ENCODE assay signal across 16 cellular contexts in the genomic region with DNA sequence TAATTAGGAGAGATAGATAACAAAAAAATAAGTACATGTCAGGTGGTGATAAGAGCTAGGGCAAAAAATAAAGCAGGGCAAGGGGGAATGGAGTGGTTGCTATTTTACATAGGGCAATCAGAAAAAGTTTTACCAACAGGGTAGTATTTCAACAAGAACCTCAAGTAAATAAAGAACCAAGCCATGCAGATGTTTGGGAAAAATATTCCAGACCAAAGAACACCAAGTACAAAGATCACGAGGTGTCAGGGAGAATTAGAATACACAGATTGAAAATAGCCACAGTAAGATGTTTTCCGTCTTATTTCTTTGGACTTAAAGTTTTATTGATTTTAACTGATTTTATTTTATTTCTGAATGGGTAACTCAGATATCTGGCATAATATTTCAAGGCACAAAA. TPM values are rescaled to one million over a fixed set of nuclear protein-coding genes. Genes with fewer than 3 reads are reported as not detected.
DNase-seq lines count a peak whose midpoint lies in the region; ATAC-seq and TF ChIP-seq lines count a peak whose summit lies in the region.
"Had no signal": no experiment of that assay in that cellular context is flagged by ENCODE, and none has a peak within 500 bp of the region (broad histone marks: within the 10 kb centered on the region; RNA-seq: fewer than 3 reads in every experiment).

No MANE protein-coding gene starts in this region.

- H3K27me3 Mint-ChIP-seq in activated CD4-positive, alpha-beta T cell treated with anti-CD3 and anti-CD28 coated beads, Interleukin-2, amount 10 ng/mL, durations not matched to agents 7 days and 5 days, result no peaks in the 10 kb centered on the region
- H3K27me3 Mint-ChIP-seq in CD4-positive, alpha-beta T cell, result no peaks in the 10 kb centered on the region
- H3K27me3 Mint-ChIP-seq in central memory CD8-positive, alpha-beta T cell, result no peaks in the 10 kb centered on the region
- H3K27me3 Mint-ChIP-seq in naive thymus-derived CD4-positive, alpha-beta T cell, result no peaks in the 10 kb centered on the region

- H3K27ac ChIP-seq in CD4-positive, alpha-beta T cell (ENCODE audit: low read depth, low read length), result no peak overlapping the region
- H3K27ac ChIP-seq in naive thymus-derived CD4-positive, alpha-beta T cell (ENCODE audit: low read depth, low read length), result no peak overlapping the region
- H3K27ac ChIP-seq in stomach, result no peak overlapping the region

- H3K27ac Mint-ChIP-seq in activated CD4-positive, alpha-beta T cell treated with anti-CD3 and anti-CD28 coated beads, Interleukin-2, amount 10 ng/mL, durations not matched to agents 7 days and 5 days, result peak overlapping the region; percentile 36
- peak overlapping the region; percentile 21 for H3K27ac Mint-ChIP-seq in CD4-positive, alpha-beta T cell
- H3K27ac Mint-ChIP-seq in central memory CD8-positive, alpha-beta T cell (ENCODE audit: low read depth), result peak overlapping the region; percentile 39
- H3K27ac Mint-ChIP-seq in naive thymus-derived CD4-positive, alpha-beta T cell, result peak overlapping the region in 6 of 9 donors; percentile 3 to 63 (median 52)
- H3K27ac Mint-ChIP-seq: GM23338 had no signal

- no peaks in the 10 kb centered on the region for H3K27me3 ChIP-seq in CD4-positive, alpha-beta T cell (ENCODE audit: control insufficient read depth, insufficient read depth, low read length)
- H3K27me3 ChIP-seq in naive thymus-derived CD4-positive, alpha-beta T cell (ENCODE audit: control insufficient read depth in 2 of 2, insufficient read depth in 2 of 2, low read length in 2 of 2), result no peaks in the 10 kb centered on the region
- H3K27me3 ChIP-seq in stomach, result no peaks in the 10 kb centered on the region

- H3K36me3 Mint-ChIP-seq in activated CD4-positive, alpha-beta T cell treated with anti-CD3 and anti-CD28 coated beads, Interleukin-2, amount 10 ng/mL, durations not matched to agents 7 days and 5 days (ENCODE audit: low read depth), result peaks cover 63% of the 10 kb centered on the region
- peaks cover 84% of the 10 kb centered on the region for H3K36me3 Mint-ChIP-seq in CD4-positive, alpha-beta T cell (ENCODE audit: low read depth)
- H3K36me3 Mint-ChIP-seq in central memory CD8-positive, alpha-beta T cell (ENCODE audit: insufficient read depth), result peaks cover 58% of the 10 kb centered on the region
- peaks cover 13 to 54% (median 32%) of the 10 kb centered on the region in 5 donors for H3K36me3 Mint-ChIP-seq in naive thymus-derived CD4-positive, alpha-beta T cell

- 87 to 95% (median 89%) methylated on average over 2 of the region's 2 CpGs for WGBS in stomach, 5 donors

- ATAC-seq in CD4-positive, alpha-beta T cell (ENCODE audit: poor library complexity), result no peak
- no peak for ATAC-seq in central memory CD8-positive, alpha-beta T cell (replicated peaks; ENCODE audit: extremely low read depth, poor library complexity, severe bottlenecking)
- no peak for ATAC-seq in naive thymus-derived CD4-positive, alpha-beta T cell
- ATAC-seq: GM23338, HCT116, K562 had no signal

- no peak overlapping the region for H3K4me3 ChIP-seq in naive thymus-derived CD4-positive, alpha-beta T cell (ENCODE audit: low read length)
- H3K4me3 ChIP-seq in stomach, result no peak overlapping the region
- H3K4me3 ChIP-seq: GM23338, K562 had no signal

- H3K36me3 ChIP-seq in naive thymus-derived CD4-positive, alpha-beta T cell (ENCODE audit: control insufficient read depth in 2 of 3, insufficient read depth in 3 of 3, low read length in 3 of 3), result peaks cover 19 to 58% (median 32%) of the 10 kb centered on the region in 3 experiments
- H3K36me3 ChIP-seq in stomach, result peaks cover 19 to 71% (median 69%) of the 10 kb centered on the region in 4 donors

- intact Hi-C loops in CD4-positive, alpha-beta T cell (cut with DNase I, micrococcal nuclease), result no loop called here
- intact Hi-C loops in naive thymus-derived CD4-positive, alpha-beta T cell (cut with micrococcal nuclease), result no loop called here
- intact Hi-C loops in stomach (cut with DNase I; ENCODE audit: low total_unique reads), result no loop called here

- no peak for TF ChIP-seq POLR2A in stomach (IDR thresholded peaks at IDR 0.05)

- H3K4me1 Mint-ChIP-seq in activated CD4-positive, alpha-beta T cell treated with anti-CD3 and anti-CD28 coated beads, Interleukin-2, amount 10 ng/mL, durations not matched to agents 7 days and 5 days, result peaks cover 25% of the 10 kb centered on the region
- peaks cover 72% of the 10 kb centered on the region for H3K4me1 Mint-ChIP-seq in CD4-positive, alpha-beta T cell (ENCODE audit: low read depth)
- H3K4me1 Mint-ChIP-seq in central memory CD8-positive, alpha-beta T cell, result peaks cover 58% of the 10 kb centered on the region
- peaks cover 36 to 79% (median 67%) of the 10 kb centered on the region in 7 donors for H3K4me1 Mint-ChIP-seq in naive thymus-derived CD4-positive, alpha-beta T cell
- H3K4me1 Mint-ChIP-seq: GM23338 had no signal

- H3K9me3 ChIP-seq in CD4-positive, alpha-beta T cell (ENCODE audit: control insufficient read depth, low read length), result no peaks in the 10 kb centered on the region
- no peaks in the 10 kb centered on the region for H3K9me3 ChIP-seq in naive thymus-derived CD4-positive, alpha-beta T cell (ENCODE audit: control insufficient read depth in 2 of 3, low read length in 3 of 3)
- no peaks in the 10 kb centered on the region for H3K9me3 ChIP-seq in stomach

- no peak for TF ChIP-seq EP300 in stomach (IDR thresholded peaks at IDR 0.05)

- peaks cover 3 to 16% of the 10 kb centered on the region in 2 donors for H3K4me1 ChIP-seq in naive thymus-derived CD4-positive, alpha-beta T cell (ENCODE audit: control insufficient read depth in 2 of 2, insufficient read depth in 2 of 2, low read length in 2 of 2)
- H3K4me1 ChIP-seq in stomach, result peaks cover 0 to 16% (median 4%) of the 10 kb centered on the region in 4 donors

- CTCF ChIA-PET in activated CD4-positive, alpha-beta T cell treated with anti-CD3 and anti-CD28 coated beads, Interleukin-2, amount 10 ng/mL, durations not matched to agents 7 days and 5 days (lab: Charles Lee), result no interaction called here
- CTCF ChIA-PET in CD4-positive, alpha-beta T cell (lab: Charles Lee), result interaction anchor here (3.7 kb wide), 1 partner anchor 12 kb away, joined by 19 read pairs; the partner anchor contains the start of gene SYNRG
- CTCF ChIA-PET in naive thymus-derived CD4-positive, alpha-beta T cell (lab: Charles Lee), result interaction anchor here (2.7 kb wide), 1 partner anchor 11 kb away, joined by 8 read pairs; the partner anchor contains the start of gene SYNRG

- no peak for DNase-seq in activated CD4-positive, alpha-beta T cell treated with anti-CD3 and anti-CD28 coated beads, Interleukin-2, amount 10 ng/mL, durations not matched to agents 7 days and 5 days
- DNase-seq in activated CD4-positive, alpha-beta T cell treated with anti-CD3 and anti-CD28 coated beads for 1 hour, result no peak
- DNase-seq in CD4-positive, alpha-beta T cell, result no peak
- no peak for DNase-seq in central memory CD8-positive, alpha-beta T cell (ENCODE audit: low spot score in 2 of 2)
- no peak for DNase-seq in naive thymus-derived CD4-positive, alpha-beta T cell
- no peak for DNase-seq in stomach
- no peak for DNase-seq in stimulated activated CD4-positive, alpha-beta T cell treated with anti-CD3 and anti-CD28 coated beads, Interleukin-2, amount 100 ng/mL, for 24 hours
- DNase-seq in NAMALWA (ENCODE audit: low spot score), result no peak
- DNase-seq: 8988T, DMS 273 treated with DMSO at 0.1 percent for 48 hours, NCI-H1436, NCI-H2029, NCI-H774 had no signal

- no peak for TF ChIP-seq CTCF in CD4-positive, alpha-beta T cell (IDR thresholded peaks at IDR 0.05)
- no peak for TF ChIP-seq CTCF in stomach (IDR thresholded peaks at IDR 0.05)

- POLR2A ChIA-PET in activated CD4-positive, alpha-beta T cell treated with anti-CD3 and anti-CD28 coated beads, Interleukin-2, amount 10 ng/mL, durations not matched to agents 7 days and 5 days (lab: Charles Lee), result no interaction called here
- POLR2A ChIA-PET in CD4-positive, alpha-beta T cell (lab: Charles Lee), result no interaction called here
- POLR2A ChIA-PET in naive thymus-derived CD4-positive, alpha-beta T cell (lab: Charles Lee), result no interaction called here

- no peaks in the 10 kb centered on the region for H3K9me3 Mint-ChIP-seq in activated CD4-positive, alpha-beta T cell treated with anti-CD3 and anti-CD28 coated beads, Interleukin-2, amount 10 ng/mL, durations not matched to agents 7 days and 5 days
- H3K9me3 Mint-ChIP-seq in CD4-positive, alpha-beta T cell, result no peaks in the 10 kb centered on the region
- no peaks in the 10 kb centered on the region for H3K9me3 Mint-ChIP-seq in central memory CD8-positive, alpha-beta T cell
- peaks cover 0 to 2% (median 0%) of the 10 kb centered on the region in 11 donors for H3K9me3 Mint-ChIP-seq in naive thymus-derived CD4-positive, alpha-beta T cell
- H3K9me3 Mint-ChIP-seq: GM23338 had no signal

- no peak overlapping the region for H3K4me3 Mint-ChIP-seq in activated CD4-positive, alpha-beta T cell treated with anti-CD3 and anti-CD28 coated beads, Interleukin-2, amount 10 ng/mL, durations not matched to agents 7 days and 5 days
- H3K4me3 Mint-ChIP-seq in CD4-positive, alpha-beta T cell, result no peak overlapping the region
- no peak overlapping the region for H3K4me3 Mint-ChIP-seq in central memory CD8-positive, alpha-beta T cell
- peak overlapping the region in 1 of 10 donors; percentile 11 for H3K4me3 Mint-ChIP-seq in naive thymus-derived CD4-positive, alpha-beta T cell
- H3K4me3 Mint-ChIP-seq: GM23338 had no signal

RNA-seq across cellular contexts. Expression of gene SYNRG, which starts 11.1 kb away (rescaled TPM):
- total RNA-seq in activated CD4-positive, alpha-beta T cell treated with anti-CD3 and anti-CD28 coated beads, Interleukin-2, amount 10 ng/mL, durations not matched to agents 7 days and 5 days, result 100 to 1,000 TPM; 106 to 111 TPM
- total RNA-seq in CD4-positive, alpha-beta T cell, result 10 to 100 TPM; 40.0 to 45.8 TPM
- total RNA-seq in naive thymus-derived CD4-positive, alpha-beta T cell, result 100 to 1,000 TPM in 3 of 5 experiments, 10 to 100 TPM in 2; 85.0 to 146 (median 128) TPM
- polyA plus RNA-seq in naive thymus-derived CD4-positive, alpha-beta T cell, result 100 to 1,000 TPM in 1 of 2 donors, 10 to 100 TPM in 1; 70.9 to 100 TPM
- 10 to 100 TPM; 26.3 to 92.4 (median 39.1) TPM for total RNA-seq in stomach
- polyA plus RNA-seq in stomach, result 1 to 10 TPM; 3.7 to 6.1 (median 5.0) TPM

RNA-seq across cellular contexts. Expression of gene DDX52, which starts 45.1 kb away (rescaled TPM):
- 10 to 100 TPM; 26.7 to 27.7 TPM for total RNA-seq in activated CD4-positive, alpha-beta T cell treated with anti-CD3 and anti-CD28 coated beads, Interleukin-2, amount 10 ng/mL, durations not matched to agents 7 days and 5 days
- total RNA-seq in CD4-positive, alpha-beta T cell, result 10 to 100 TPM; 27.4 to 30.1 TPM
- 10 to 100 TPM; 20.8 to 34.0 (median 29.3) TPM for total RNA-seq in naive thymus-derived CD4-positive, alpha-beta T cell
- 10 to 100 TPM; 11.9 to 17.7 TPM for polyA plus RNA-seq in naive thymus-derived CD4-positive, alpha-beta T cell
- total RNA-seq in stomach, result 10 to 100 TPM in 4 of 5 donors, 1 to 10 TPM in 1; 7.1 to 40.0 (median 27.8) TPM
- polyA plus RNA-seq in stomach, result 10 to 100 TPM in 1 of 3 donors, 1 to 10 TPM in 2; 8.4 to 10.7 (median 9.6) TPM
